ENCODE assay signal across 14 cellular contexts in genomic region chr1:21926814-21927530, GRCh38. TPM values are rescaled to one million over a fixed set of nuclear protein-coding genes. Genes with fewer than 3 reads are reported as not detected.
DNase-seq lines count a peak whose midpoint lies in the region; ATAC-seq, FAIRE-seq and TF ChIP-seq lines count a peak whose summit lies in the region.
"Had no signal": no experiment of that assay in that cellular context is flagged by ENCODE, and none has a peak within 500 bp of the region (broad histone marks: within the 10 kb centered on the region; RNA-seq: fewer than 3 reads in every experiment).

No MANE protein-coding gene starts in this region.

- H3K27ac ChIP-seq in endothelial cell of umbilical vein (ENCODE audit: insufficient read depth, low read depth, low read length), result peak overlapping the region; percentile 79
- peak overlapping the region; percentile 92 to 98 for H3K27ac ChIP-seq in mucosa of rectum (ENCODE audit: low read depth in 2 of 2, low read length in 2 of 2)
- H3K27ac ChIP-seq in suprapubic skin, result peak overlapping the region; percentile 90
- H3K27ac ChIP-seq: epithelial cell of prostate had no signal

- no peak for TF ChIP-seq POLR2A in endothelial cell of umbilical vein (IDR thresholded peaks at IDR 0.05; ENCODE audit: low read depth, low read length)
- no peak for TF ChIP-seq POLR2A in suprapubic skin (IDR thresholded peaks at IDR 0.05)

- no peak overlapping the region for H2AFZ ChIP-seq in endothelial cell of umbilical vein (ENCODE audit: low read depth, low read length)
- H2AFZ ChIP-seq: GM23338 had no signal

- H3K4me3 ChIP-seq in H7 (ENCODE audit: insufficient read depth, low read depth, low read length) (no peak overlapping the region), endothelial cell of umbilical vein (replicated peaks in 1 of 3; ENCODE audit: insufficient read depth in 1 of 3, low read depth in 1 of 3, low read length in 3 of 3) (no peak overlapping the region), mucosa of rectum (ENCODE audit: low read length in 2 of 2) (peak overlapping the region in 1 of 2 donors; percentile 15), suprapubic skin (no peak overlapping the region)
- H3K4me3 ChIP-seq: GM23338 had no signal

- H3K4me1 ChIP-seq in endothelial cell of umbilical vein (ENCODE audit: control insufficient read depth, extremely low read depth, insufficient read depth, low read length), result peaks cover 92% of the 10 kb centered on the region
- peaks cover 51 to 70% of the 10 kb centered on the region in 2 donors for H3K4me1 ChIP-seq in mucosa of rectum (ENCODE audit: control insufficient read depth in 2 of 2, insufficient read depth in 2 of 2, low read length in 2 of 2)
- peaks cover 71% of the 10 kb centered on the region for H3K4me1 ChIP-seq in suprapubic skin

- peak; percentile 55 for FAIRE-seq in endothelial cell of umbilical vein (lab: Jason Lieb, UNC)
- FAIRE-seq in HTR-8/SVneo (lab: Jason Lieb, UNC), result no peak
- FAIRE-seq: GM18507 had no signal

- ATAC-seq in left lobe of liver (no peak), GM18907 (IDR thresholded peaks at IDR 0.05; ENCODE audit: unreplicated experiment) (no peak)
- ATAC-seq: GM23338 had no signal

- H3K9me1 ChIP-seq in endothelial cell of umbilical vein (replicated peaks; ENCODE audit: control insufficient read depth, extremely low read depth, insufficient read depth, low read length), result no peaks in the 10 kb centered on the region

- H3K79me2 ChIP-seq in endothelial cell of umbilical vein (ENCODE audit: control insufficient read depth, insufficient read depth, low read length), result peaks cover 93% of the 10 kb centered on the region

- intact Hi-C loops in endothelial cell of umbilical vein (cut with micrococcal nuclease), result loop anchor here (5.0 kb wide), 1 partner anchor 490 kb away; no protein-coding TSS in a partner anchor
- intact Hi-C loops in activated CD4-positive, alpha-beta memory T cell treated with anti-CD3 and anti-CD28 coated beads for 36 hours (cut with micrococcal nuclease), result no loop called here

- POLR2A ChIA-PET in endothelial cell of umbilical vein (lab: Charles Lee), result interaction anchor here (0.7 kb wide), 1 partner anchor 17 kb away, joined by 15 read pairs; no protein-coding TSS in a partner anchor
- POLR2A ChIA-PET in activated CD4-positive, alpha-beta memory T cell treated with anti-CD3 and anti-CD28 coated beads for 36 hours (lab: Charles Lee), result no interaction called here

- H3K9me3 ChIP-seq in endothelial cell of umbilical vein (replicated peaks; ENCODE audit: control insufficient read depth, insufficient read depth, low read length) (no peaks in the 10 kb centered on the region), mucosa of rectum (ENCODE audit: control insufficient read depth in 2 of 2, low read length in 2 of 2) (no peaks in the 10 kb centered on the region), suprapubic skin (no peaks in the 10 kb centered on the region)

- no peaks in the 10 kb centered on the region for H3K27me3 Mint-ChIP-seq in activated CD4-positive, alpha-beta memory T cell treated with anti-CD3 and anti-CD28 coated beads for 36 hours

- peaks cover 1% of the 10 kb centered on the region; the same call in 1 of the 2 replicates for H3K36me3 ChIP-seq in H7 (replicated peaks; ENCODE audit: control insufficient read depth, insufficient read depth, low read length)
- H3K36me3 ChIP-seq in endothelial cell of umbilical vein (ENCODE audit: control insufficient read depth in 2 of 2, extremely low read depth in 1 of 2, insufficient read depth in 2 of 2, low read length in 2 of 2), result peaks cover 17 to 27% of the 10 kb centered on the region in 2 experiments
- H3K36me3 ChIP-seq in mucosa of rectum (ENCODE audit: control insufficient read depth in 2 of 2, insufficient read depth in 2 of 2, low read length in 2 of 2), result peaks cover 0 to 2% of the 10 kb centered on the region in 2 donors
- H3K36me3 ChIP-seq in suprapubic skin, result no peaks in the 10 kb centered on the region

- no TSS peak for BruUV-seq in endothelial cell of umbilical vein (replicated peaks; lab: Mats Ljungman, UMichigan)

- peak overlapping the region; percentile 3 for H3K4me2 ChIP-seq in endothelial cell of umbilical vein (ENCODE audit: insufficient read depth, low read length)
- H3K4me2 ChIP-seq: GM23338 had no signal

- no peak for TF ChIP-seq CTCF in endothelial cell of umbilical vein (IDR thresholded peaks at IDR 0.05; ENCODE audit: extremely low read depth in 1 of 2, insufficient read depth in 1 of 2, low read depth in 1 of 2, low read length in 2 of 2)
- TF ChIP-seq CTCF in suprapubic skin (IDR thresholded peaks at IDR 0.05), result no peak

- no peaks in the 10 kb centered on the region for H3K36me3 Mint-ChIP-seq in activated CD4-positive, alpha-beta memory T cell treated with anti-CD3 and anti-CD28 coated beads for 36 hours

- no peaks in the 10 kb centered on the region for H3K4me1 Mint-ChIP-seq in activated CD4-positive, alpha-beta memory T cell treated with anti-CD3 and anti-CD28 coated beads for 36 hours (ENCODE audit: low read depth)

- no peak overlapping the region for H3K4me3 Mint-ChIP-seq in activated CD4-positive, alpha-beta memory T cell treated with anti-CD3 and anti-CD28 coated beads for 36 hours
- H3K4me3 Mint-ChIP-seq: GM23338 had no signal

- no peaks in the 10 kb centered on the region for H3K27me3 ChIP-seq in H7 (ENCODE audit: control insufficient read depth, insufficient read depth, low read length)
- H3K27me3 ChIP-seq in endothelial cell of umbilical vein (ENCODE audit: control insufficient read depth in 2 of 2, insufficient read depth in 2 of 2, low read length in 2 of 2), result no peaks in the 10 kb centered on the region
- H3K27me3 ChIP-seq in mucosa of rectum (ENCODE audit: control insufficient read depth in 2 of 2, insufficient read depth in 2 of 2, low read length in 2 of 2), result no peaks in the 10 kb centered on the region
- no peaks in the 10 kb centered on the region for H3K27me3 ChIP-seq in suprapubic skin

- no peaks in the 10 kb centered on the region for H3K9me3 Mint-ChIP-seq in activated CD4-positive, alpha-beta memory T cell treated with anti-CD3 and anti-CD28 coated beads for 36 hours
- H3K9me3 Mint-ChIP-seq: GM23338 had no signal

- DNase-seq in H7 (peak; percentile 57), endothelial cell of umbilical vein (ENCODE audit: low read depth, low spot score) (peak; percentile 38), suprapubic skin (ENCODE audit: low spot score in 2 of 2) (no peak), HTR-8/SVneo (ENCODE audit: insufficient read length, low spot score) (no peak), left lobe of liver (ENCODE audit: low spot score) (no peak)
- DNase-seq in activated CD4-positive, alpha-beta memory T cell treated with anti-CD3 and anti-CD28 coated beads for 36 hours, result no peak
- DNase-seq: activated naive CD4-positive, alpha-beta T cell treated with Interleukin-2 at 50 U/mL for 16 hours; COR-L47; NCI-H187 treated with DMSO at 0.1 percent for 48 hours had no signal

- dilution Hi-C loops in endothelial cell of umbilical vein (cut with MboI; ENCODE audit: extremely low pct_ligation_motif_present, low sequenced_read_pairs), result no loop called here

- TF ChIP-seq EP300 in suprapubic skin (IDR thresholded peaks at IDR 0.05), result no peak

- H3K9ac ChIP-seq in endothelial cell of umbilical vein (replicated peaks; ENCODE audit: extremely low read depth, insufficient read depth, low read length) (peak overlapping the region; percentile 11), mucosa of rectum (ENCODE audit: low read depth in 1 of 2, low read length in 2 of 2) (peak overlapping the region; percentile 60 to 81)

- 35% methylated on average over 11 of the region's 11 CpGs for WGBS in suprapubic skin

- CTCF ChIA-PET in endothelial cell of umbilical vein (lab: Charles Lee), result interaction anchor here (2.1 to 10.8 kb wide), 3 partner anchors 7 to 36 kb away, joined by 6 to 95 read pairs (median 16); no protein-coding TSS in a partner anchor
- CTCF ChIA-PET in activated CD4-positive, alpha-beta memory T cell treated with anti-CD3 and anti-CD28 coated beads for 36 hours (lab: Charles Lee), result no interaction called here

- no peaks in the 10 kb centered on the region for H4K20me1 ChIP-seq in endothelial cell of umbilical vein (replicated peaks; ENCODE audit: control insufficient read depth, extremely low read depth, insufficient read depth, low read length)

- H3K27ac Mint-ChIP-seq in activated CD4-positive, alpha-beta memory T cell treated with anti-CD3 and anti-CD28 coated beads for 36 hours, result no peak overlapping the region
- H3K27ac Mint-ChIP-seq: GM23338 had no signal

TF ChIP-seq in endothelial cell of umbilical vein, 7 proteins besides CTCF, POLR2A, EP300 and RAD21 (continues in another document):
- TF ChIP-seq MAX (IDR thresholded peaks at IDR 0.05; ENCODE audit: insufficient read depth, insufficient read length), result no peak

RNA-seq across cellular contexts. Expression of gene HSPG2, which starts 10.1 kb away (rescaled TPM):
- 43.5 and 49.2 TPM in 2 replicates for total RNA-seq in H7 (2014; rRNA removed; shearing (Covaris generic))
- 3,499 and 3,960 TPM in 2 replicates for total RNA-seq in endothelial cell of umbilical vein
- polyA plus RNA-seq in endothelial cell of umbilical vein, result 734 and 849 TPM in 2 replicates
- 751 and 1,165 TPM in 2 replicates for polyA plus RNA-seq in endothelial cell of umbilical vein (2011; cell fraction: cytosol; rRNA removed)
- polyA plus RNA-seq in endothelial cell of umbilical vein (2011; cell fraction: nucleus; rRNA removed), result 1,616 and 1,967 TPM in 2 replicates
- 1,500 and 2,412 TPM in 2 replicates for polyA plus RNA-seq in endothelial cell of umbilical vein (2012)
- polyA minus RNA-seq in endothelial cell of umbilical vein, result 1,494 and 1,598 TPM in 2 replicates
- 16.5 TPM for polyA minus RNA-seq in endothelial cell of umbilical vein (2011; cell fraction: cytosol; rRNA and poly(A)+ RNA removed)
- 1,216 and 2,140 TPM in 2 replicates for polyA minus RNA-seq in endothelial cell of umbilical vein (2011; cell fraction: nucleus; rRNA and poly(A)+ RNA removed)
- total RNA-seq in suprapubic skin, result 100 to 1,000 TPM in 3 of 4 donors, 10 to 100 TPM in 1; 97.5 to 164 (median 131) TPM
- total RNA-seq in activated CD4-positive, alpha-beta memory T cell treated with anti-CD3 and anti-CD28 coated beads for 36 hours, result 1 to 10 TPM; 2.8 to 3.7 TPM
- 50.8 TPM for total RNA-seq in left lobe of liver

RNA-seq across cellular contexts. Expression of gene CELA3B, which starts 49.9 kb away (rescaled TPM):
- total RNA-seq in H7 (2014; rRNA removed; shearing (Covaris generic)), result not detected in 2 replicates
- total RNA-seq in endothelial cell of umbilical vein (0.48 TPM in 1 of 2 replicates, not detected in the other), suprapubic skin (not detected), left lobe of liver (7.4 TPM)
- polyA plus RNA-seq in endothelial cell of umbilical vein, result 0.30 and 0.32 TPM in 2 replicates
- polyA plus RNA-seq in endothelial cell of umbilical vein (2011; cell fraction: cytosol; rRNA removed), result 0.10 and 0.20 TPM in 2 replicates
- polyA plus RNA-seq in endothelial cell of umbilical vein (2011; cell fraction: nucleus; rRNA removed), result 0.25 and 0.29 TPM in 2 replicates
- not detected in 2 replicates for polyA plus RNA-seq in endothelial cell of umbilical vein (2012)
- 0.39 TPM in 1 of 2 replicates, not detected in the other for polyA minus RNA-seq in endothelial cell of umbilical vein
- polyA minus RNA-seq in endothelial cell of umbilical vein (2011; cell fraction: cytosol; rRNA and poly(A)+ RNA removed), result not detected
- 1.5 TPM in 1 of 2 replicates, not detected in the other for polyA minus RNA-seq in endothelial cell of umbilical vein (2011; cell fraction: nucleus; rRNA and poly(A)+ RNA removed)
- not detected for total RNA-seq in activated CD4-positive, alpha-beta memory T cell treated with anti-CD3 and anti-CD28 coated beads for 36 hours
- total RNA-seq: GM23338 had no signal
- polyA plus RNA-seq: GM23338 had no signal

Comparison
In these comparisons a context has a peak if more than half of its experiments do, and no peak if none do; other contexts are left out.
1. DNase-seq: peak in H7 (single experiment) and endothelial cell of umbilical vein (single experiment); none in suprapubic skin (0 of 2), activated CD4-positive, alpha-beta memory T cell treated with anti-CD3 and anti-CD28 coated beads for 36 hours (single experiment), HTR-8/SVneo (single experiment) and left lobe of liver (single experiment).
2. RNA of gene HSPG2, which starts 10.1 kb away (total RNA-seq): 3,499 to 3,960 TPM in endothelial cell of umbilical vein; 97.5 to 164 TPM in suprapubic skin, 50.8 TPM in left lobe of liver (single experiment), 43.5 to 49.2 TPM in H7 and 2.8 to 3.7 TPM in activated CD4-positive, alpha-beta memory T cell treated with anti-CD3 and anti-CD28 coated beads for 36 hours; every median in the first group is over 10 times any median in the second.
3. Peak in every context shown above with its lines, with median percentiles within 50 percentile points of each other: H3K27ac ChIP-seq.